10 cellular contexts compared by ENCODE assay signal in genomic region chr10:12513775-12514663, GRCh38.
DNase-seq lines count a peak whose midpoint lies in the region; ATAC-seq and TF ChIP-seq lines count a peak whose summit lies in the region.
"Had no signal": no experiment of that assay in that cellular context is flagged by ENCODE, and none has a peak within 500 bp of the region (broad histone marks: within the 10 kb centered on the region; RNA-seq: fewer than 3 reads in every experiment).

No MANE protein-coding gene starts in this region.

- no peaks in the 10 kb centered on the region for H3K9me3 Mint-ChIP-seq in naive B cell

- no peaks in the 10 kb centered on the region for H3K9me3 ChIP-seq in sigmoid colon
- H3K9me3 ChIP-seq: vagina had no signal

- intact Hi-C loops in sigmoid colon (cut with DNase I), result no loop called here

- H3K27me3 ChIP-seq in sigmoid colon, result no peaks in the 10 kb centered on the region
- H3K27me3 ChIP-seq: vagina had no signal

- no peak for TF ChIP-seq CTCF in sigmoid colon (IDR thresholded peaks at IDR 0.05)

- no peak overlapping the region for H3K27ac ChIP-seq in sigmoid colon
- H3K27ac ChIP-seq: vagina had no signal

- DNase-seq in Daoy (ENCODE audit: low read depth) (peak; percentile 66), NCI-H1694 (lab: John Stamatoyannopoulos, UW) (peak; percentile 19), SK-N-DZ (ENCODE audit: low spot score) (peak; percentile 31), naive B cell (no peak), sigmoid colon (no peak), A172 (ENCODE audit: low spot score) (no peak)
- DNase-seq: amygdala, NCI-H226 had no signal

- peaks cover 34 to 69% (median 65%) of the 10 kb centered on the region in 3 donors for H3K4me1 Mint-ChIP-seq in naive B cell

- peak overlapping the region in 5 of 6 donors; percentile 26 to 83 (median 47) for H3K27ac Mint-ChIP-seq in naive B cell

- no peak for TF ChIP-seq POLR2A in sigmoid colon (IDR thresholded peaks at IDR 0.05)

- TF ChIP-seq EP300 in sigmoid colon (IDR thresholded peaks at IDR 0.05), result no peak

- no peak for ATAC-seq in naive B cell (ENCODE audit: low read depth in 2 of 2)
- no peak for ATAC-seq in HG03045 (IDR thresholded peaks at IDR 0.05; ENCODE audit: unreplicated experiment)

- H3K27me3 Mint-ChIP-seq in naive B cell, result no peaks in the 10 kb centered on the region

- 84 to 85% methylated on average over 10 of the region's 10 CpGs for WGBS in sigmoid colon, 2 donors

- no peaks in the 10 kb centered on the region for H3K4me1 ChIP-seq in sigmoid colon
- H3K4me1 ChIP-seq: vagina had no signal

- H3K4me3 Mint-ChIP-seq in naive B cell, result peak overlapping the region in 2 of 8 donors; percentile 2 to 15

- H3K36me3 Mint-ChIP-seq in naive B cell, result no peaks in the 10 kb centered on the region

- H3K4me3 ChIP-seq in sigmoid colon, result no peak overlapping the region
- H3K4me3 ChIP-seq: vagina had no signal

- no peaks in the 10 kb centered on the region for H3K36me3 ChIP-seq in sigmoid colon
- H3K36me3 ChIP-seq: vagina had no signal

Comparison
In these comparisons a context has a peak if more than half of its experiments do, and no peak if none do; other contexts are left out.
1. DNase-seq: peak in Daoy (single experiment), NCI-H1694 (single experiment) and SK-N-DZ (single experiment); none in naive B cell (single experiment), sigmoid colon (single experiment) and A172 (single experiment).